ENCODE assay signal across 15 cellular contexts in genomic region chr13:98994080-98994479, GRCh38.
"Had no signal": no experiment of that assay in that cellular context is flagged by ENCODE, and none has a peak within 500 bp of the region (broad histone marks: within the 10 kb centered on the region; RNA-seq: fewer than 3 reads in every experiment).

No MANE protein-coding gene starts in this region.

- H3K36me3 Mint-ChIP-seq: mesothelial cell of epicardium had no signal

- H3K4me3 ChIP-seq: adrenal gland, coronary artery, gastroesophageal sphincter, stomach, thoracic aorta had no signal

- FAIRE-seq: urothelium cell line had no signal

- H3K9me3 ChIP-seq: adrenal gland, gastroesophageal sphincter, neutrophil, stomach, thoracic aorta had no signal

- H3K27ac ChIP-seq: adrenal gland, coronary artery, gastroesophageal sphincter, neutrophil, stomach, thoracic aorta had no signal

- H3K27me3 ChIP-seq: adrenal gland, gastroesophageal sphincter, stomach had no signal

- H3K4me3 Mint-ChIP-seq: activated B cell treated with CpG ODN at 0.5 μM for 24 hours; activated CD4-positive, alpha-beta T cell treated with anti-CD3 and anti-CD28 coated beads, Interleukin-2, amount 10 ng/mL, durations not matched to agents 24 days and 14 days; activated naive CD4-positive, alpha-beta T cell treated with anti-CD3 and anti-CD28 coated beads for 36 hours; mesothelial cell of epicardium had no signal

- DNase-seq: activated B cell treated with CpG ODN at 0.5 μM for 24 hours; activated CD4-positive, alpha-beta T cell treated with anti-CD3 and anti-CD28 coated beads, Interleukin-2, amount 10 ng/mL, durations not matched to agents 24 days and 14 days; activated naive CD4-positive, alpha-beta T cell treated with anti-CD3 and anti-CD28 coated beads for 36 hours; adrenal gland; caudate nucleus; effector CD4-positive, alpha-beta T cell; posterior cingulate gyrus; stomach had no signal

- H3K9me3 Mint-ChIP-seq: activated B cell treated with CpG ODN at 0.5 μM for 24 hours; activated CD4-positive, alpha-beta T cell treated with anti-CD3 and anti-CD28 coated beads, Interleukin-2, amount 10 ng/mL, durations not matched to agents 24 days and 14 days; activated naive CD4-positive, alpha-beta T cell treated with anti-CD3 and anti-CD28 coated beads for 36 hours; activated T-helper 17 cell treated with anti-CD3 and anti-CD28 coated beads, Interleukin-2, amount 50 U/mL, for 72 hours had no signal

- H3K36me3 ChIP-seq: adrenal gland, gastroesophageal sphincter, neutrophil, stomach, thoracic aorta had no signal

- ATAC-seq: activated T-helper 17 cell treated with anti-CD3 and anti-CD28 coated beads, Interleukin-2, amount 50 U/mL, for 72 hours; gastroesophageal sphincter had no signal

- H3K27ac Mint-ChIP-seq: activated B cell treated with CpG ODN at 0.5 μM for 24 hours; activated CD4-positive, alpha-beta T cell treated with anti-CD3 and anti-CD28 coated beads, Interleukin-2, amount 10 ng/mL, durations not matched to agents 24 days and 14 days; mesothelial cell of epicardium had no signal

- H3K27me3 Mint-ChIP-seq: activated B cell treated with CpG ODN at 0.5 μM for 24 hours; activated CD4-positive, alpha-beta T cell treated with anti-CD3 and anti-CD28 coated beads, Interleukin-2, amount 10 ng/mL, durations not matched to agents 24 days and 14 days; activated T-helper 17 cell treated with anti-CD3 and anti-CD28 coated beads, Interleukin-2, amount 50 U/mL, for 72 hours had no signal
